ENCODE assay signal across 8 cellular contexts in genomic region chr5:151082976-151083651, GRCh38. TPM values are rescaled to one million over a fixed set of nuclear protein-coding genes. Genes with fewer than 3 reads are reported as not detected.
DNase-seq lines count a peak whose midpoint lies in the region; ATAC-seq, FAIRE-seq and TF ChIP-seq lines count a peak whose summit lies in the region.

No MANE protein-coding gene starts in this region.

- H3K9me3 Mint-ChIP-seq in activated CD8-positive, alpha-beta memory T cell treated with anti-CD3 and anti-CD28 coated beads, Interleukin-2, amount 10 ng/mL, durations not matched to agents 7 days and 5 days (ENCODE audit: low read depth): no peaks in the 10 kb centered on the region

- CTCF ChIA-PET in HepG2 (lab: Yijun Ruan, JAX; ENCODE audit: low intra/inter-chr PET ratio, low total read pairs): no interaction called here
- CTCF ChIA-PET in activated CD8-positive, alpha-beta memory T cell treated with anti-CD3 and anti-CD28 coated beads, Interleukin-2, amount 10 ng/mL, durations not matched to agents 7 days and 5 days (lab: Charles Lee): interaction anchor here (0.6 to 6.3 kb wide), 7 partner anchors 10 to 162 kb away, joined by 3 to 39 read pairs (median 3); no protein-coding TSS in a partner anchor

- no peak for ATAC-seq in HepG2
- no peak for ATAC-seq in right lobe of liver
- no peak for ATAC-seq in activated CD8-positive, alpha-beta memory T cell treated with anti-CD3 and anti-CD28 coated beads, Interleukin-2, amount 10 ng/mL, durations not matched to agents 7 days and 5 days
- no peak for ATAC-seq in GM18511 (IDR thresholded peaks at IDR 0.05; ENCODE audit: unreplicated experiment)

- H3K4me3 Mint-ChIP-seq in activated CD8-positive, alpha-beta memory T cell treated with anti-CD3 and anti-CD28 coated beads, Interleukin-2, amount 10 ng/mL, durations not matched to agents 7 days and 5 days: peak overlapping the region; percentile 21

- peaks cover 30% of the 10 kb centered on the region for H3K79me2 ChIP-seq in HepG2 (ENCODE audit: insufficient read depth, low read length)

- H3K27ac ChIP-seq in HepG2 (ENCODE audit: extremely low read length, insufficient read depth, low read length) (no peak overlapping the region), right lobe of liver (no peak overlapping the region)

- no peak overlapping the region for H3K4me2 ChIP-seq in HepG2 (ENCODE audit: low read depth, low read length)

- H3K27me3 ChIP-seq in HepG2 (ENCODE audit: control insufficient read depth in 1 of 2, insufficient read depth in 2 of 2, low read length in 2 of 2): peaks cover 2 to 10% of the 10 kb centered on the region in 2 experiments; a peak in 2 of 5 replicates
- H3K27me3 ChIP-seq in right lobe of liver: no peaks in the 10 kb centered on the region
- no peaks in the 10 kb centered on the region for H3K27me3 ChIP-seq in BE2C

- FAIRE-seq in HepG2 (lab: Jason Lieb, UNC): no peak

- H3K4me3 ChIP-seq in HepG2 (replicated peaks in 1 of 3; ENCODE audit: insufficient read depth in 1 of 3, low read depth in 2 of 3, low read length in 3 of 3): no peak overlapping the region
- no peak overlapping the region for H3K4me3 ChIP-seq in right lobe of liver
- no peak overlapping the region for H3K4me3 ChIP-seq in BE2C (ENCODE audit: low read depth, low read length)

- POLR2A ChIA-PET in HepG2 (lab: Yijun Ruan, JAX): interaction anchor here (0.7 to 3.2 kb wide), 3 partner anchors 11 to 13 kb away, joined by 3 to 10 read pairs (median 3); no protein-coding TSS in a partner anchor

- no peak for TF ChIP-seq RAD21 in HepG2 (CRISPR knock-in tag; IDR thresholded peaks at IDR 0.05)

- no peak for TF ChIP-seq POLR2A in HepG2 (IDR thresholded peaks at IDR 0.05; ENCODE audit: insufficient read depth in 1 of 2, low read depth in 2 of 2, low read length in 2 of 2)
- no peak for TF ChIP-seq POLR2A in right lobe of liver (IDR thresholded peaks at IDR 0.05)

- no peak overlapping the region for H2AFZ ChIP-seq in HepG2 (ENCODE audit: low read length)

- H3K9ac ChIP-seq in HepG2 (ENCODE audit: insufficient read depth, low read depth, low read length): no peak overlapping the region

- TF ChIP-seq EP300 in HepG2 (IDR thresholded peaks at IDR 0.05; ENCODE audit: low read depth in 2 of 2, low read length in 2 of 2): no peak
- TF ChIP-seq EP300 in HepG2 (CRISPR knock-in tag; IDR thresholded peaks at IDR 0.05; ENCODE audit: borderline replicate concordance): no peak

- 84% methylated on average over 2 of the region's 3 CpGs for WGBS in HepG2 (ENCODE audit: low lambda C conversion rate)
- 48% methylated on average over 2 of the region's 3 CpGs for WGBS in right lobe of liver (ENCODE audit: insufficient coverage, low coverage, low lambda C conversion rate, missing lambda C conversion rate)

- no peak for TF ChIP-seq CTCF in HepG2 (CRISPR knock-in tag; IDR thresholded peaks at IDR 0.05)
- TF ChIP-seq CTCF in right lobe of liver (IDR thresholded peaks at IDR 0.05): no peak
- TF ChIP-seq CTCF in BE2C (IDR thresholded peaks at IDR 0.05; ENCODE audit: low read depth, low read length): no peak

- in situ Hi-C loops in HepG2 (cut with HindIII; ENCODE audit: extremely low pct_ligation_motif_present, low pct_unique_long_range_greater_than_20kb): no loop called here

- DNase-seq in HepG2 (ENCODE audit: low spot score): no peak
- DNase-seq in right lobe of liver: no peak
- DNase-seq in activated CD8-positive, alpha-beta memory T cell treated with anti-CD3 and anti-CD28 coated beads, Interleukin-2, amount 10 ng/mL, durations not matched to agents 7 days and 5 days: peak; percentile 72
- DNase-seq in kidney tubule cell (ENCODE audit: low spot score): peak; percentile 96
- peak; percentile 76 for DNase-seq in stimulated activated naive CD4-positive, alpha-beta T cell treated with Interleukin-2 at 50 U/mL for 16 hours (lab: John Stamatoyannopoulos, UW)
- no peak for DNase-seq in BE2C
- no peak for DNase-seq in NCI-H2227 (lab: John Stamatoyannopoulos, UW; ENCODE audit: unreplicated experiment)

- H3K4me1 Mint-ChIP-seq in activated CD8-positive, alpha-beta memory T cell treated with anti-CD3 and anti-CD28 coated beads, Interleukin-2, amount 10 ng/mL, durations not matched to agents 7 days and 5 days: peaks cover 74% of the 10 kb centered on the region

- no TSS peak for BruUV-seq in HepG2 (replicated peaks; lab: Mats Ljungman, UMichigan)

- H3K27me3 Mint-ChIP-seq in activated CD8-positive, alpha-beta memory T cell treated with anti-CD3 and anti-CD28 coated beads, Interleukin-2, amount 10 ng/mL, durations not matched to agents 7 days and 5 days: no peaks in the 10 kb centered on the region

- no peaks in the 10 kb centered on the region; the same call in 1 of the 2 replicates for H4K20me1 ChIP-seq in HepG2 (ENCODE audit: insufficient read depth, low read length)

- H3K9me3 ChIP-seq in HepG2 (ENCODE audit: low read length) (no peaks in the 10 kb centered on the region), right lobe of liver (no peaks in the 10 kb centered on the region), BE2C (no peaks in the 10 kb centered on the region)

- H3K36me3 ChIP-seq in HepG2 (replicated peaks in 1 of 2; ENCODE audit: control insufficient read depth in 1 of 2, insufficient read depth in 2 of 2, low read length in 2 of 2): peaks cover 0 to 7% of the 10 kb centered on the region in 2 experiments; a peak in 1 of 5 replicates
- H3K36me3 ChIP-seq in right lobe of liver: no peaks in the 10 kb centered on the region
- H3K36me3 ChIP-seq in BE2C: no peaks in the 10 kb centered on the region; the same call in 1 of the 2 replicates

- intact Hi-C loops in HepG2 (cut with micrococcal nuclease; ENCODE audit: unreplicated experiment) (no loop called here), right lobe of liver (cut with DNase I) (no loop called here)

- H3K36me3 Mint-ChIP-seq in activated CD8-positive, alpha-beta memory T cell treated with anti-CD3 and anti-CD28 coated beads, Interleukin-2, amount 10 ng/mL, durations not matched to agents 7 days and 5 days: peaks cover 7% of the 10 kb centered on the region

- H3K4me1 ChIP-seq in HepG2 (ENCODE audit: insufficient read depth, low read length) (peaks cover 70% of the 10 kb centered on the region), right lobe of liver (peaks cover 0 to 54% (median 18%) of the 10 kb centered on the region in 4 donors), BE2C (peaks cover 3% of the 10 kb centered on the region; the same call in 1 of the 2 replicates)

- H3K27ac Mint-ChIP-seq in activated CD8-positive, alpha-beta memory T cell treated with anti-CD3 and anti-CD28 coated beads, Interleukin-2, amount 10 ng/mL, durations not matched to agents 7 days and 5 days: peak overlapping the region; percentile 74

TF ChIP-seq in HepG2, 621 proteins besides CTCF, POLR2A, EP300 and RAD21 (continues in another document):
- TF ChIP-seq PHB2 (IDR thresholded peaks at IDR 0.05; ENCODE audit: partially characterized antibody) (no peak), THAP7 (CRISPR knock-in tag; IDR thresholded peaks at IDR 0.05) (0 out of 2 replicates have a peak, but pooled peaks have one; percentile 26), THAP11 (CRISPR knock-in tag; IDR thresholded peaks at IDR 0.05) (no peak), ZNF256 (CRISPR knock-in tag; conservative IDR thresholded peaks at IDR 0.05) (no peak), ZNF691 (CRISPR knock-in tag; IDR thresholded peaks at IDR 0.05; ENCODE audit: borderline replicate concordance, low read depth) (no peak), ZSCAN22 (CRISPR knock-in tag; IDR thresholded peaks at IDR 0.05) (no peak), POLR2G (IDR thresholded peaks at IDR 0.05; ENCODE audit: low read depth, low read length) (0 out of 2 replicates have a peak, but pooled peaks have one; percentile 11)

RNA-seq across cellular contexts. Expression of gene TNIP1, which starts 2.3 kb away (rescaled TPM):
- total RNA-seq in HepG2 (2016; rRNA removed; fragmentation: Illumina TruSeq; extraction: Trizol): 26.2 and 29.8 TPM in 2 replicates
- 11.3 and 13.0 TPM in 2 replicates for total RNA-seq in HepG2 (2016; cell fraction: cytosol; rRNA removed; fragmentation: Illumina TruSeq; extraction: Trizol; ENCODE audit: low read depth)
- 22.8 and 24.5 TPM in 2 replicates for total RNA-seq in HepG2 (2016; cell fraction: insoluble cytoplasmic fraction; rRNA removed; fragmentation: Illumina TruSeq; extraction: Trizol)
- 28.9 and 33.7 TPM in 2 replicates for total RNA-seq in HepG2 (2016; cell fraction: membrane; rRNA removed; fragmentation: Illumina TruSeq; extraction: Trizol)
- total RNA-seq in HepG2 (2016; cell fraction: nucleus; rRNA removed; fragmentation: Illumina TruSeq; extraction: Trizol): 16.2 and 22.2 TPM in 2 replicates
- polyA plus RNA-seq in HepG2 (2011; rRNA removed): 45.9 and 48.7 TPM in 2 replicates
- polyA plus RNA-seq in HepG2 (2011; cell fraction: cytosol; rRNA removed): 40.8 and 45.3 TPM in 2 replicates
- polyA plus RNA-seq in HepG2 (2011; cell fraction: nucleus; rRNA removed): 57.3 and 59.8 TPM in 2 replicates
- 52.5 and 57.8 TPM in 2 replicates for polyA plus RNA-seq in HepG2 (2012)
- 16.8 and 17.8 TPM in 2 replicates for polyA plus RNA-seq in HepG2 (2016; cell fraction: cytosol; fragmentation: Illumina TruSeq; extraction: Trizol; ENCODE audit: low read depth)
- polyA plus RNA-seq in HepG2 (2016; cell fraction: insoluble cytoplasmic fraction; fragmentation: Illumina TruSeq; extraction: Trizol; ENCODE audit: low read depth): 26.4 and 35.7 TPM in 2 replicates
- 31.5 and 33.1 TPM in 2 replicates for polyA plus RNA-seq in HepG2 (2016; cell fraction: membrane; fragmentation: Illumina TruSeq; extraction: Trizol; ENCODE audit: low read depth)
- 29.8 and 34.0 TPM in 2 replicates for polyA plus RNA-seq in HepG2 (2016; cell fraction: nucleus; fragmentation: Illumina TruSeq; extraction: Trizol; ENCODE audit: insufficient read depth, low read depth)
- 45.2 and 73.0 TPM in 2 replicates for polyA minus RNA-seq in HepG2 (2011; rRNA and poly(A)+ RNA removed; ENCODE audit: low replicate concordance)
- polyA minus RNA-seq in HepG2 (2011; cell fraction: cytosol; rRNA and poly(A)+ RNA removed): 45.8 and 51.1 TPM in 2 replicates
- 50.0 and 60.3 TPM in 2 replicates for polyA minus RNA-seq in HepG2 (2011; cell fraction: nucleus; rRNA and poly(A)+ RNA removed)
- total RNA-seq in right lobe of liver: 100 to 1,000 TPM in 1 of 6 experiments, 10 to 100 TPM in 5; 70.1 to 155 (median 79.1) TPM
- total RNA-seq in activated CD8-positive, alpha-beta memory T cell treated with anti-CD3 and anti-CD28 coated beads, Interleukin-2, amount 10 ng/mL, durations not matched to agents 7 days and 5 days: 100 to 1,000 TPM; 136 to 201 TPM
- 47.8 TPM for polyA plus RNA-seq in BE2C (2012; ENCODE audit: insufficient read depth, insufficient read length, low read depth)

Comparison
In these comparisons a context has a peak if more than half of its experiments do, and no peak if none do; other contexts are left out.
1. DNase-seq: peak in activated CD8-positive, alpha-beta memory T cell treated with anti-CD3 and anti-CD28 coated beads, Interleukin-2, amount 10 ng/mL, durations not matched to agents 7 days and 5 days (single experiment), kidney tubule cell (single experiment) and stimulated activated naive CD4-positive, alpha-beta T cell treated with Interleukin-2 at 50 U/mL for 16 hours (single experiment); none in HepG2 (single experiment), right lobe of liver (0 of 3), BE2C (single experiment) and NCI-H2227 (single experiment).